In genomic region chr5:102959055-102959454, GRCh38 we compare ENCODE assay signal across 9 cellular contexts.
DNase-seq lines count a peak whose midpoint lies in the region; ATAC-seq and TF ChIP-seq lines count a peak whose summit lies in the region.
"Had no signal": no experiment of that assay in that cellular context is flagged by ENCODE, and none has a peak within 500 bp of the region (broad histone marks: within the 10 kb centered on the region; RNA-seq: fewer than 3 reads in every experiment).

No MANE protein-coding gene starts in this region.

- TF ChIP-seq POLR2A in heart left ventricle (IDR thresholded peaks at IDR 0.05), result no peak
- TF ChIP-seq POLR2A in vagina (IDR thresholded peaks at IDR 0.05), result no peak

- H3K4me1 ChIP-seq in heart left ventricle (peaks cover 0 to 18% (median 12%) of the 10 kb centered on the region in 12 donors), vagina (peaks cover 9% of the 10 kb centered on the region)

- peak in 3 of 4 donors; percentile 67 to 88 (median 78) for ATAC-seq in heart left ventricle

- no peak for TF ChIP-seq CTCF in heart left ventricle (IDR thresholded peaks at IDR 0.05)
- no peak for TF ChIP-seq CTCF in RWPE1 (conservative IDR thresholded peaks at IDR 0.05; ENCODE audit: low read depth)
- TF ChIP-seq CTCF in fibroblast of villous mesenchyme (IDR thresholded peaks at IDR 0.05; ENCODE audit: insufficient read depth, low read depth, low read length), result no peak
- TF ChIP-seq CTCF in vagina (IDR thresholded peaks at IDR 0.05), result no peak
- no peak for TF ChIP-seq CTCF in WERI-Rb-1 (IDR thresholded peaks at IDR 0.05; ENCODE audit: low read depth, low read length)

- POLR2A ChIA-PET in RWPE1 (lab: Yijun Ruan, JAX; ENCODE audit: low non-redundant PET), result no interaction called here

- no peaks in the 10 kb centered on the region for H3K27me3 ChIP-seq in heart left ventricle
- H3K27me3 ChIP-seq in vagina, result no peaks in the 10 kb centered on the region
- H3K27me3 ChIP-seq in WERI-Rb-1 (ENCODE audit: insufficient read depth, low read depth, severe bottlenecking), result no peaks in the 10 kb centered on the region

- H3K36me3 ChIP-seq in heart left ventricle (peaks cover 0 to 74% (median 5%) of the 10 kb centered on the region in 9 donors), vagina (no peaks in the 10 kb centered on the region), WERI-Rb-1 (no peaks in the 10 kb centered on the region)

- H3K4me3 ChIP-seq in heart left ventricle (no peak overlapping the region), fibroblast of villous mesenchyme (ENCODE audit: low read depth, low read length) (no peak overlapping the region), vagina (no peak overlapping the region), WERI-Rb-1 (ENCODE audit: low read depth, low read length) (no peak overlapping the region)

- H3K9me3 ChIP-seq in heart left ventricle, result no peaks in the 10 kb centered on the region
- H3K9me3 ChIP-seq in vagina, result no peaks in the 10 kb centered on the region
- no peaks in the 10 kb centered on the region for H3K9me3 ChIP-seq in WERI-Rb-1 (ENCODE audit: severe bottlenecking)

- 21 to 31% (median 23%) methylated on average over 1 of the region's 1 CpG for WGBS in heart left ventricle, 4 donors

- intact Hi-C loops in heart left ventricle (cut with DNase I) (no loop called here), cardiac septum (cut with DNase I) (loop anchor here (5.0 kb wide), 1 partner anchor 92 kb away; no protein-coding TSS in a partner anchor), vagina (cut with DNase I) (no loop called here)

- DNase-seq in heart left ventricle (no peak), cardiac septum (ENCODE audit: low spot score) (no peak), RWPE1 (ENCODE audit: low spot score) (peak; percentile 77), fibroblast of villous mesenchyme (ENCODE audit: low read depth) (peak; percentile 87), vagina (ENCODE audit: extremely low spot score in 2 of 2) (no peak), GDM1 (lab: John Stamatoyannopoulos, UW) (no peak), SHP77 (lab: John Stamatoyannopoulos, UW) (no peak), WERI-Rb-1 (no peak)
- DNase-seq: activated effector memory CD4-positive, alpha-beta T cell treated with Interleukin-2 at 50 U/mL for 16 hours had no signal

- peak overlapping the region in 9 of 12 donors; percentile 9 to 59 (median 51) for H3K27ac ChIP-seq in heart left ventricle
- H3K27ac ChIP-seq in RWPE1, result no peak overlapping the region
- H3K27ac ChIP-seq in vagina, result peak overlapping the region; percentile 37
- H3K27ac ChIP-seq in WERI-Rb-1, result no peak overlapping the region

- CTCF ChIA-PET in RWPE1 (lab: Yijun Ruan, JAX), result interaction anchor here (0.7 kb wide), 1 partner anchor 28 kb away, joined by 5 read pairs; no protein-coding TSS in a partner anchor

Comparison
In these comparisons a context has a peak if more than half of its experiments do, and no peak if none do; other contexts are left out.
1. DNase-seq: peak in RWPE1 (single experiment) and fibroblast of villous mesenchyme (single experiment); none in heart left ventricle (0 of 5), cardiac septum (single experiment), vagina (0 of 2), GDM1 (single experiment), SHP77 (0 of 2) and WERI-Rb-1 (single experiment).
2. H3K27ac ChIP-seq: peak in heart left ventricle (9 of 12) and vagina (single experiment); none in RWPE1 (single experiment) and WERI-Rb-1 (single experiment).